Comparison of ENCODE assay signal across 9 cellular contexts in genomic region chr7:151315038-151315655, GRCh38. TPM values are rescaled to one million over a fixed set of nuclear protein-coding genes. Genes with fewer than 3 reads are reported as not detected.
DNase-seq lines count a peak whose midpoint lies in the region; ATAC-seq and TF ChIP-seq lines count a peak whose summit lies in the region.
"Had no signal": no experiment of that assay in that cellular context is flagged by ENCODE, and none has a peak within 500 bp of the region (broad histone marks: within the 10 kb centered on the region; RNA-seq: fewer than 3 reads in every experiment).

No MANE protein-coding gene starts in this region.

- peaks cover 5% of the 10 kb centered on the region for H3K9me3 Mint-ChIP-seq in activated T-helper 17 cell treated with anti-CD3 and anti-CD28 coated beads, Interleukin-2, amount 50 U/mL, for 72 hours

- WGBS in thyroid gland, 2 donors, result 22 to 26% methylated on average over 13 of the region's 13 CpGs

- POLR2A ChIA-PET in RWPE1 (lab: Yijun Ruan, JAX; ENCODE audit: low non-redundant PET), result no interaction called here

- no peaks in the 10 kb centered on the region for H3K36me3 ChIP-seq in thyroid gland
- H3K36me3 ChIP-seq: BLaER1 had no signal

- in situ Hi-C loops in KBM-7 (cut with MboI; ENCODE audit: low pct_unique_long_range_greater_than_20kb, low sequenced_read_pairs), result no loop called here

- no peaks in the 10 kb centered on the region for H3K36me3 Mint-ChIP-seq in activated T-helper 17 cell treated with anti-CD3 and anti-CD28 coated beads, Interleukin-2, amount 50 U/mL, for 72 hours (ENCODE audit: low read depth)

- H3K27me3 Mint-ChIP-seq in activated T-helper 17 cell treated with anti-CD3 and anti-CD28 coated beads, Interleukin-2, amount 50 U/mL, for 72 hours, result no peaks in the 10 kb centered on the region

- peak; percentile 37 for DNase-seq in NCI-H1436 (lab: John Stamatoyannopoulos, UW)
- DNase-seq in NCI-H1436 treated with DMSO at 0.1 percent for 48 hours (lab: John Stamatoyannopoulos, UW), result no peak
- DNase-seq in KBM-7, result peak; percentile 87
- peak; percentile 62 for DNase-seq in RWPE1 (ENCODE audit: low spot score)
- peak; percentile 56 to 87 for DNase-seq in foreskin fibroblast
- DNase-seq in occipital lobe (lab: John Stamatoyannopoulos, UW), result peak; percentile 51
- DNase-seq in thyroid gland, result peak; percentile 71 to 74

- no peak for TF ChIP-seq POLR2A in thyroid gland (IDR thresholded peaks at IDR 0.05)

- no peak overlapping the region for H3K27ac Mint-ChIP-seq in activated T-helper 17 cell treated with anti-CD3 and anti-CD28 coated beads, Interleukin-2, amount 50 U/mL, for 72 hours

- H3K27me3 ChIP-seq in thyroid gland, result no peaks in the 10 kb centered on the region
- H3K27me3 ChIP-seq: BLaER1 had no signal

- intact Hi-C loops in thyroid gland (cut with DNase I), result no loop called here

- peak; percentile 73 for ATAC-seq in activated T-helper 17 cell treated with anti-CD3 and anti-CD28 coated beads, Interleukin-2, amount 50 U/mL, for 72 hours (replicated peaks)

- CTCF ChIA-PET in RWPE1 (lab: Yijun Ruan, JAX), result interaction anchor here (0.6 to 1.9 kb wide), 18 partner anchors 9 to 972 kb away, joined by 3 to 10 read pairs (median 3); partner anchors contain the start of gene RHEB

- no peaks in the 10 kb centered on the region for H3K9me3 ChIP-seq in thyroid gland

- H3K4me3 ChIP-seq in foreskin fibroblast (ENCODE audit: low read depth in 1 of 2, low read length in 2 of 2), result no peak overlapping the region
- no peak overlapping the region for H3K4me3 ChIP-seq in thyroid gland (replicated peaks in 1 of 3)
- H3K4me3 ChIP-seq: BLaER1 had no signal

- no peak overlapping the region for H3K27ac ChIP-seq in RWPE1
- no peak overlapping the region for H3K27ac ChIP-seq in thyroid gland
- H3K27ac ChIP-seq: BLaER1 had no signal

- H3K4me3 Mint-ChIP-seq in activated T-helper 17 cell treated with anti-CD3 and anti-CD28 coated beads, Interleukin-2, amount 50 U/mL, for 72 hours, result no peak overlapping the region

- H3K4me1 Mint-ChIP-seq in activated T-helper 17 cell treated with anti-CD3 and anti-CD28 coated beads, Interleukin-2, amount 50 U/mL, for 72 hours, result no peaks in the 10 kb centered on the region

- H3K4me1 ChIP-seq in thyroid gland, result no peaks in the 10 kb centered on the region
- H3K4me1 ChIP-seq: BLaER1 had no signal

- TF ChIP-seq CTCF in RWPE1 (conservative IDR thresholded peaks at IDR 0.05; ENCODE audit: low read depth) (peak; percentile 89), foreskin fibroblast (IDR thresholded peaks at IDR 0.05; ENCODE audit: low read depth, low read length) (peak; percentile 68), thyroid gland (IDR thresholded peaks at IDR 0.05) (peak; percentile 64 to 86 (median 80))

RNA-seq across cellular contexts. Expression of gene NUB1, which starts 26.5 kb away (rescaled TPM):
- total RNA-seq in activated T-helper 17 cell treated with anti-CD3 and anti-CD28 coated beads, Interleukin-2, amount 50 U/mL, for 72 hours, result 10 to 100 TPM; 36.9 to 70.3 TPM
- total RNA-seq in occipital lobe (33.5 TPM), thyroid gland (10 to 100 TPM; 56.9 to 75.5 (median 71.4) TPM)
